In genomic region chr11:96139692-96140091, GRCh38 we compare ENCODE assay signal across 22 cellular contexts.
DNase-seq lines count a peak whose midpoint lies in the region; ATAC-seq lines count a peak whose summit lies in the region.
"Had no signal": no experiment of that assay in that cellular context is flagged by ENCODE, and none has a peak within 500 bp of the region (broad histone marks: within the 10 kb centered on the region; RNA-seq: fewer than 3 reads in every experiment).

No MANE protein-coding gene starts in this region.

- DNase-seq in T-helper 1 cell (no peak), NCI-H146 treated with DMSO at 0.1 percent for 48 hours (lab: John Stamatoyannopoulos, UW; ENCODE audit: unreplicated experiment) (no peak)
- DNase-seq in stimulated activated naive CD8-positive, alpha-beta T cell treated with anti-CD3 and anti-CD28 coated beads, Interleukin-15, Interleukin-2, amounts not matched to agents 100 U/mL and 50 U/mL, for 24 hours: no peak
- no peak for DNase-seq in central memory CD8-positive, alpha-beta T cell (ENCODE audit: low spot score in 2 of 2)
- DNase-seq: activated CD4-positive, alpha-beta T cell treated with anti-CD3 and anti-CD28 coated beads for 4 hours; dorsolateral prefrontal cortex; left cardiac atrium; mammary epithelial cell; NCI-H1417 treated with DMSO at 0.1 percent for 48 hours; NCI-H2107; NCI-H446; NCI-H774; right lobe of liver; SJCRH30; stimulated activated CD4-positive, alpha-beta T cell treated with anti-CD3 and anti-CD28 coated beads, Interleukin-12 subunit alpha, Interleukin-12 subunit beta, amount 100 ng/mL, for 4 hours; stimulated activated CD4-positive, alpha-beta T cell treated with anti-CD3 and anti-CD28 coated beads, Interleukin-4, amount 100 ng/mL, for 1 hour had no signal

- no peaks in the 10 kb centered on the region for H3K9me3 Mint-ChIP-seq in T-helper 1 cell treated with Interleukin-12 subunit alpha and Interleukin-12 subunit beta and Interleukin-4 antibody, amounts not matched to agents 30 μg/mL and 1 μg/mL, for 36 hours
- no peaks in the 10 kb centered on the region for H3K9me3 Mint-ChIP-seq in stimulated activated naive CD8-positive, alpha-beta T cell treated with anti-CD3 and anti-CD28 coated beads, Interleukin-15, Interleukin-2, amounts not matched to agents 100 ng/mL and 50 ng/mL, for 24 hours
- no peaks in the 10 kb centered on the region for H3K9me3 Mint-ChIP-seq in central memory CD8-positive, alpha-beta T cell
- H3K9me3 Mint-ChIP-seq: CD14-positive monocyte had no signal

- H3K36me3 Mint-ChIP-seq in T-helper 1 cell treated with Interleukin-12 subunit alpha and Interleukin-12 subunit beta and Interleukin-4 antibody, amounts not matched to agents 30 μg/mL and 1 μg/mL, for 36 hours (ENCODE audit: low read depth): peaks cover 14% of the 10 kb centered on the region
- H3K36me3 Mint-ChIP-seq in stimulated activated naive CD8-positive, alpha-beta T cell treated with anti-CD3 and anti-CD28 coated beads, Interleukin-15, Interleukin-2, amounts not matched to agents 100 ng/mL and 50 ng/mL, for 24 hours (ENCODE audit: low read depth): peaks cover 32% of the 10 kb centered on the region
- H3K36me3 Mint-ChIP-seq in central memory CD8-positive, alpha-beta T cell (ENCODE audit: insufficient read depth): no peaks in the 10 kb centered on the region

- H3K27me3 Mint-ChIP-seq in T-helper 1 cell treated with Interleukin-12 subunit alpha and Interleukin-12 subunit beta and Interleukin-4 antibody, amounts not matched to agents 30 μg/mL and 1 μg/mL, for 36 hours (ENCODE audit: low read depth): no peaks in the 10 kb centered on the region
- H3K27me3 Mint-ChIP-seq in stimulated activated naive CD8-positive, alpha-beta T cell treated with anti-CD3 and anti-CD28 coated beads, Interleukin-15, Interleukin-2, amounts not matched to agents 100 ng/mL and 50 ng/mL, for 24 hours: no peaks in the 10 kb centered on the region
- no peaks in the 10 kb centered on the region for H3K27me3 Mint-ChIP-seq in central memory CD8-positive, alpha-beta T cell

- H3K4me1 Mint-ChIP-seq in T-helper 1 cell treated with Interleukin-12 subunit alpha and Interleukin-12 subunit beta and Interleukin-4 antibody, amounts not matched to agents 30 μg/mL and 1 μg/mL, for 36 hours (ENCODE audit: low read depth): peaks cover 18% of the 10 kb centered on the region
- peaks cover 84% of the 10 kb centered on the region for H3K4me1 Mint-ChIP-seq in stimulated activated naive CD8-positive, alpha-beta T cell treated with anti-CD3 and anti-CD28 coated beads, Interleukin-15, Interleukin-2, amounts not matched to agents 100 ng/mL and 50 ng/mL, for 24 hours (ENCODE audit: low read depth)
- H3K4me1 Mint-ChIP-seq in central memory CD8-positive, alpha-beta T cell: peaks cover 57% of the 10 kb centered on the region

- no peak for ATAC-seq in stimulated activated naive CD8-positive, alpha-beta T cell treated with anti-CD3 and anti-CD28 coated beads, Interleukin-15, Interleukin-2, amounts not matched to agents 100 U/mL and 50 U/mL, for 24 hours
- no peak for ATAC-seq in central memory CD8-positive, alpha-beta T cell (replicated peaks; ENCODE audit: extremely low read depth, poor library complexity, severe bottlenecking)
- ATAC-seq in GM19035 (IDR thresholded peaks at IDR 0.05; ENCODE audit: unreplicated experiment) (no peak), HG02884 (IDR thresholded peaks at IDR 0.05; ENCODE audit: unreplicated experiment) (no peak)
- ATAC-seq: gastroesophageal sphincter, left cardiac atrium, right lobe of liver had no signal

- peak overlapping the region; percentile 43 for H3K27ac Mint-ChIP-seq in T-helper 1 cell treated with Interleukin-12 subunit alpha and Interleukin-12 subunit beta and Interleukin-4 antibody, amounts not matched to agents 30 μg/mL and 1 μg/mL, for 36 hours
- peak overlapping the region; percentile 89 for H3K27ac Mint-ChIP-seq in stimulated activated naive CD8-positive, alpha-beta T cell treated with anti-CD3 and anti-CD28 coated beads, Interleukin-15, Interleukin-2, amounts not matched to agents 100 ng/mL and 50 ng/mL, for 24 hours
- peak overlapping the region; percentile 78 for H3K27ac Mint-ChIP-seq in central memory CD8-positive, alpha-beta T cell (ENCODE audit: low read depth)

- H3K4me3 Mint-ChIP-seq in T-helper 1 cell treated with Interleukin-12 subunit alpha and Interleukin-12 subunit beta and Interleukin-4 antibody, amounts not matched to agents 30 μg/mL and 1 μg/mL, for 36 hours: no peak overlapping the region
- peak overlapping the region; percentile 67 for H3K4me3 Mint-ChIP-seq in stimulated activated naive CD8-positive, alpha-beta T cell treated with anti-CD3 and anti-CD28 coated beads, Interleukin-15, Interleukin-2, amounts not matched to agents 100 ng/mL and 50 ng/mL, for 24 hours
- peak overlapping the region; percentile 4 for H3K4me3 Mint-ChIP-seq in central memory CD8-positive, alpha-beta T cell
- H3K4me3 Mint-ChIP-seq: CD14-positive monocyte had no signal
